In the genomic region with DNA sequence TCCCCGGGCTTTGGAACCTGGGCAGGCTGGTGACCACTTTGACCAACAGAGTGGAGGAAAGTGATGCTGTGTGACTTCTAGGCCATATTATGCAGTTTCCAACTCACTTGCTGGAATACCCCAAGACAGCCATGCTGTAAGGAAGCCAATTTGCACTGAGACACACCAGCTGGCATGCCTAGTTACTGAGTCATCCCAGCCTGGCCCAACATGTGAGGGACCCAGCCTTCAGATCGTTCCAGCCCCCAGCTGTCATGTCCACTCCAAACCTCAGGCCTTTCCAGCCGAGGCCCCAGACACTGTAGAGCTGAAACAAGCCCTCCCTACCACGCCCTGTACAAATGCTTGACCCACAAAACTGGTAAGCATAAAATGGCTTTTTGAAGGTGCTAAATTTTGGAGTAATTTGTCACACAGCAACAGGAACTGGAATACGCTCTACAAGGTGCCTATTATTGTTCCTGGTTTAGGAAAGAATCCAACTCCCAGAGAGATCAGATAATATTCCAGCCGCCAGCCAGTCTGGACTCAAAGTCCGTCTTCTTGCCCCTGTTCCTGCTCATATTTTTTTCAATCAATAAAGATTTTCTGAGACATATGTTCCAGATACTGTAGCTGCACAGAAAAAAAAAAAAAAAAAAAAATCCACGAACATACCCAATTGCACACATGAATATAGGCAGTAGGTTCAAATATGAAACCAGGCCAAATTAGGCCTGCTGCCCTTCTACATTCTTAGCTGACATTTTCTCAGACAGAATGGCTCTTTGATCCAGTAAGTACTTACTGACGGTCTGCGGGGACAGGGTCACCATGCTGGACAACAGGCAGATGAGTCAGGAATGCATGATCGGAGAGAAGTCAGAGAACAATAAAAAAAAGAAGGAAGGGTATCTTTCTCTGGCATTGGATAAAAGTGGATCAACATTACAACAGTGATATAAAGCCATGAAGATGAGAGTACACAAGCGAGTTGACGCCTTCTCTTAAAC, we compare ENCODE assay signal across 15 cellular contexts. TPM values are rescaled to one million over a fixed set of nuclear protein-coding genes. Genes with fewer than 3 reads are reported as not detected.
DNase-seq lines count a peak whose midpoint lies in the region; ATAC-seq and TF ChIP-seq lines count a peak whose summit lies in the region.
"Had no signal": no experiment of that assay in that cellular context is flagged by ENCODE, and none has a peak within 500 bp of the region (broad histone marks: within the 10 kb centered on the region; RNA-seq: fewer than 3 reads in every experiment).

No MANE protein-coding gene starts in this region.

- H3K27ac Mint-ChIP-seq in mesothelial cell of epicardium = peak overlapping the region; percentile 73

- TF ChIP-seq CTCF in fibroblast of mammary gland (conservative IDR thresholded peaks at IDR 0.05; ENCODE audit: control insufficient read depth, insufficient read depth, low read depth, low read length) (no peak), mesothelial cell of epicardium (IDR thresholded peaks at IDR 0.05; ENCODE audit: unreplicated experiment) (no peak)

- H3K36me3 Mint-ChIP-seq in mesothelial cell of epicardium = no peaks in the 10 kb centered on the region

- no peak overlapping the region for H3K4me3 ChIP-seq in fibroblast of mammary gland (ENCODE audit: control insufficient read depth, low read depth, low read length)
- H3K4me3 ChIP-seq: dorsolateral prefrontal cortex, SK-N-MC had no signal

- H3K4me1 Mint-ChIP-seq in mesothelial cell of epicardium = peaks cover 35% of the 10 kb centered on the region

- H3K27me3 Mint-ChIP-seq in mesothelial cell of epicardium (ENCODE audit: low read depth) = no peaks in the 10 kb centered on the region
- H3K27me3 Mint-ChIP-seq: CD4-positive, CD25-positive, alpha-beta regulatory T cell had no signal

- no peak for ATAC-seq in HG03025 (IDR thresholded peaks at IDR 0.05; ENCODE audit: low FRiP score, unreplicated experiment)
- ATAC-seq in GM18502 (IDR thresholded peaks at IDR 0.05; ENCODE audit: poor library complexity, unreplicated experiment) = no peak

- peaks cover 24% of the 10 kb centered on the region for H3K9me3 Mint-ChIP-seq in mesothelial cell of epicardium

- peak; percentile 58 for DNase-seq in EH (ENCODE audit: low read depth)
- peak; percentile 10 for DNase-seq in RKO (ENCODE audit: low spot score)
- DNase-seq in fibroblast of mammary gland (ENCODE audit: low read depth) = peak; percentile 57
- DNase-seq in mesothelial cell of epicardium (ENCODE audit: low spot score in 2 of 2, unreplicated experiment in 2 of 2) = no peak
- DNase-seq in inferior parietal cortex (ENCODE audit: extremely low spot score) = no peak
- DNase-seq in activated T-cell treated with anti-CD3 and anti-CD28 coated beads, Interleukin-2, amount 50 U/mL, for 48 hours = no peak
- DNase-seq: activated CD4-positive, alpha-beta T cell treated with anti-CD3 and anti-CD28 coated beads for 4 hours; activated gamma-delta T cell treated with Interleukin-2 at 50 U/mL for 16 hours; CD4-positive, CD25-positive, alpha-beta regulatory T cell; hippocampal formation; NCI-H526 treated with DMSO at 0.1 percent for 48 hours had no signal

- H3K4me3 Mint-ChIP-seq in mesothelial cell of epicardium = no peak overlapping the region
- H3K4me3 Mint-ChIP-seq: CD4-positive, CD25-positive, alpha-beta regulatory T cell had no signal

RNA-seq across cellular contexts. Expression of gene SH3KBP1, which starts 35.1 kb away (rescaled TPM):
- total RNA-seq in mesothelial cell of epicardium = 30.6 to 35.9 TPM (median 32.8 TPM) in 3 replicates

Comparison
In these comparisons a context has a peak if more than half of its experiments do, and no peak if none do; other contexts are left out.
1. DNase-seq: peak in EH (single experiment), RKO (single experiment) and fibroblast of mammary gland (single experiment); none in mesothelial cell of epicardium (0 of 2), inferior parietal cortex (single experiment) and activated T-cell treated with anti-CD3 and anti-CD28 coated beads, Interleukin-2, amount 50 U/mL, for 48 hours (0 of 2).